In the genomic region with DNA sequence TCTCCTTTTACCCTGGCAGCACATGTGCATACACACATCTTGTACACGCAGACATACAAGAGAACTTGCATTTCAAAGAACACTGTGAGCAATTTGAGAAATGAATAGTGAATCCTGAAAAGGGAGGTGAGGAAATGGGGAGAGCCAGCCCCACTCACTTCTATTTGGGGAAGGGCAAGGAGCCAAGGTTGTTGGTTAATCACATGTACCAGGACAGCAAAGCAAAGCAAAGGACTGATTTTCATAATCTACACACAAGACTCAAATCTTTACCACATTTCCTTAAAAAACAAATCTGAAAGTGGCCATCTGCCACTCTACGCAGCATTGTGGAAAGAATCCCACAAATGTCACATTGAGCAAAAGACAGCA, we compare ENCODE assay signal across 24 cellular contexts. TPM values are rescaled to one million over a fixed set of nuclear protein-coding genes. Genes with fewer than 3 reads are reported as not detected.
A peak's percentile ranks its signal among the peaks of the same experiment; 100 is the strongest.
DNase-seq lines count a peak whose midpoint lies in the region; ATAC-seq, FAIRE-seq and TF ChIP-seq lines count a peak whose summit lies in the region.
"Had no signal": no experiment of that assay in that cellular context is flagged by ENCODE, and none has a peak within 500 bp of the region (broad histone marks: within the 10 kb centered on the region; RNA-seq: fewer than 3 reads in every experiment).

No MANE protein-coding gene starts in this region.

- H3K36me3 Mint-ChIP-seq in activated T-cell treated with anti-CD3 and anti-CD28 coated beads, Interleukin-2, amount 50 U/mL, for 4 hours (ENCODE audit: insufficient read depth), result no peaks in the 10 kb centered on the region
- H3K36me3 Mint-ChIP-seq: activated naive CD8-positive, alpha-beta T cell; CD8-positive, alpha-beta T cell; stimulated activated naive B cell treated with anti-CD40 and anti-IgM and Interleukin-4, amounts not matched to agents 10 μg/mL and 1 μg/mL and 100 μg/mL, for 72 hours had no signal

- no peak overlapping the region for H3K4me3 ChIP-seq in fibroblast of mammary gland (ENCODE audit: control insufficient read depth, low read depth, low read length)
- 0 out of 6 replicates have a peak overlapping the region, but pooled peaks of 1 of the 3 experiments have one; percentile 24 for H3K4me3 ChIP-seq in HepG2 (replicated peaks in 1 of 3; ENCODE audit: insufficient read depth in 1 of 3, low read depth in 2 of 3, low read length in 3 of 3)
- H3K4me3 ChIP-seq in gastrocnemius medialis, result no peak overlapping the region
- H3K4me3 ChIP-seq: GM12878, thyroid gland had no signal

- TF ChIP-seq EP300 in HepG2 (IDR thresholded peaks at IDR 0.05; ENCODE audit: low read depth in 2 of 2, low read length in 2 of 2), result no peak
- no peak for TF ChIP-seq EP300 in HepG2 (CRISPR knock-in tag; IDR thresholded peaks at IDR 0.05; ENCODE audit: borderline replicate concordance)

- WGBS in HepG2 (ENCODE audit: low lambda C conversion rate), result 53% methylated on average over 2 of the region's 2 CpGs

- H3K9me3 Mint-ChIP-seq in activated T-cell treated with anti-CD3 and anti-CD28 coated beads, Interleukin-2, amount 50 U/mL, for 4 hours, result no peaks in the 10 kb centered on the region
- H3K9me3 Mint-ChIP-seq: activated T-helper 1 cell treated with anti-CD3 and anti-CD28 coated beads, Interleukin-12 subunit alpha, Interleukin-12 subunit beta, Interleukin-2, Interleukin-4 antibody, amounts not matched to agents 30 ng/mL and 10 ng/mL and 1 ng/mL, durations not matched to agents 14 hours and 24 hours and 36 hours; CD8-positive, alpha-beta T cell; stimulated activated naive B cell treated with anti-CD40 and anti-IgM and Interleukin-4, amounts not matched to agents 10 μg/mL and 1 μg/mL and 100 μg/mL, for 72 hours had no signal

- H3K27ac ChIP-seq in VCaP, result peak overlapping the region; percentile 93
- H3K27ac ChIP-seq in HepG2 (ENCODE audit: extremely low read length, insufficient read depth, low read length), result no peak overlapping the region
- H3K27ac ChIP-seq in gastrocnemius medialis, result peak overlapping the region in 1 of 4 donors; percentile 43
- H3K27ac ChIP-seq: brain microvascular endothelial cell, thyroid gland had no signal

- H4K20me1 ChIP-seq in HepG2 (ENCODE audit: insufficient read depth, low read length), result no peaks in the 10 kb centered on the region

- H3K4me1 ChIP-seq in HepG2 (ENCODE audit: insufficient read depth, low read length) (peaks cover 19% of the 10 kb centered on the region), gastrocnemius medialis (peaks cover 11 to 18% of the 10 kb centered on the region in 2 donors)
- H3K4me1 ChIP-seq: thyroid gland had no signal

- CTCF ChIA-PET in HepG2 (lab: Yijun Ruan, JAX; ENCODE audit: low intra/inter-chr PET ratio, low total read pairs), result no interaction called here

- H3K4me1 Mint-ChIP-seq in activated T-cell treated with anti-CD3 and anti-CD28 coated beads, Interleukin-2, amount 50 U/mL, for 4 hours (ENCODE audit: low read depth), result no peaks in the 10 kb centered on the region
- H3K4me1 Mint-ChIP-seq: activated CD4-positive, alpha-beta T cell treated with anti-CD3 and anti-CD28 coated beads for 36 hours; stimulated activated naive B cell treated with anti-CD40 and anti-IgM and Interleukin-4, amounts not matched to agents 10 μg/mL and 1 μg/mL and 100 μg/mL, for 72 hours had no signal

- no TSS peak for BruUV-seq in HepG2 (replicated peaks; lab: Mats Ljungman, UMichigan)

- no peak for TF ChIP-seq RAD21 in HepG2 (CRISPR knock-in tag; IDR thresholded peaks at IDR 0.05)

- H3K79me2 ChIP-seq in HepG2 (ENCODE audit: insufficient read depth, low read length), result no peaks in the 10 kb centered on the region

- peak overlapping the region; percentile 37 for H3K4me2 ChIP-seq in HepG2 (ENCODE audit: low read depth, low read length)

- H3K36me3 ChIP-seq in HepG2 (replicated peaks in 1 of 2; ENCODE audit: control insufficient read depth in 1 of 2, insufficient read depth in 2 of 2, low read length in 2 of 2) (no peaks in the 10 kb centered on the region), gastrocnemius medialis (no peaks in the 10 kb centered on the region)
- H3K36me3 ChIP-seq: brain microvascular endothelial cell, thyroid gland had no signal

- H3K27me3 Mint-ChIP-seq in activated T-cell treated with anti-CD3 and anti-CD28 coated beads, Interleukin-2, amount 50 U/mL, for 4 hours (ENCODE audit: low read depth), result peaks cover 5% of the 10 kb centered on the region

- no peak overlapping the region for H3K9ac ChIP-seq in HepG2 (ENCODE audit: insufficient read depth, low read depth, low read length)

- H2AFZ ChIP-seq in HepG2 (ENCODE audit: low read length), result no peak overlapping the region

- ATAC-seq in HepG2, result no peak; the same call in 2 of the 3 replicates
- ATAC-seq in gastrocnemius medialis, result peak; percentile 84 to 85
- ATAC-seq in activated T-cell treated with anti-CD3 and anti-CD28 coated beads, Interleukin-2, amount 50 U/mL, for 4 hours, result no peak
- ATAC-seq: activated CD4-positive, alpha-beta T cell treated with anti-CD3 and anti-CD28 coated beads for 36 hours; CD8-positive, alpha-beta T cell; GM12878; stimulated activated naive B cell treated with anti-CD40 and anti-IgM and Interleukin-4, amounts not matched to agents 10 μg/mL and 1 μg/mL and 100 μg/mL, for 72 hours had no signal

- TF ChIP-seq CTCF in VCaP (conservative IDR thresholded peaks at IDR 0.05) (no peak), fibroblast of mammary gland (conservative IDR thresholded peaks at IDR 0.05; ENCODE audit: control insufficient read depth, insufficient read depth, low read depth, low read length) (no peak), HepG2 (CRISPR knock-in tag; IDR thresholded peaks at IDR 0.05) (no peak), gastrocnemius medialis (IDR thresholded peaks at IDR 0.05 in 4 of 5, conservative IDR thresholded peaks at IDR 0.05 in 1 of 5) (no peak)

- TF ChIP-seq POLR2A in HepG2 (IDR thresholded peaks at IDR 0.05; ENCODE audit: insufficient read depth in 1 of 2, low read depth in 2 of 2, low read length in 2 of 2), result no peak
- no peak for TF ChIP-seq POLR2A in gastrocnemius medialis (IDR thresholded peaks at IDR 0.05)

- POLR2A ChIA-PET in HepG2 (lab: Yijun Ruan, JAX), result no interaction called here

- H3K27me3 ChIP-seq in HepG2 (ENCODE audit: control insufficient read depth in 1 of 2, insufficient read depth in 2 of 2, low read length in 2 of 2), result peaks cover 0 to 5% of the 10 kb centered on the region in 2 experiments; a peak in 1 of 5 replicates
- H3K27me3 ChIP-seq in gastrocnemius medialis, result no peaks in the 10 kb centered on the region
- H3K27me3 ChIP-seq: brain microvascular endothelial cell, thyroid gland had no signal

- intact Hi-C loops in HepG2 (cut with micrococcal nuclease; ENCODE audit: unreplicated experiment), result no loop called here
- intact Hi-C loops in gastrocnemius medialis (cut with DNase I; ENCODE audit: low total_unique reads), result no loop called here

- FAIRE-seq in HepG2 (lab: Jason Lieb, UNC), result no peak
- FAIRE-seq: endothelial cell of umbilical vein, GM12878 had no signal

- in situ Hi-C loops in HepG2 (cut with HindIII; ENCODE audit: extremely low pct_ligation_motif_present, low pct_unique_long_range_greater_than_20kb), result no loop called here
- in situ Hi-C loops in gastrocnemius medialis (cut with MboI; ENCODE audit: low sequenced_read_pairs in 4 of 4), result loop anchor here in 1 of 4 donors (25.0 kb wide), 1 partner anchor 104 kb away; no protein-coding TSS in a partner anchor

- peak; percentile 6 for DNase-seq in fibroblast of mammary gland (ENCODE audit: low read depth)
- DNase-seq in HepG2 (ENCODE audit: low spot score), result no peak
- peak; percentile 24 to 37 for DNase-seq in gastrocnemius medialis
- DNase-seq in NCI-H510A treated with DMSO at 0.1 percent for 48 hours (lab: John Stamatoyannopoulos, UW), result no peak
- DNase-seq in activated T-cell treated with anti-CD3 and anti-CD28 coated beads, Interleukin-2, amount 50 U/mL, for 4 hours, result no peak
- DNase-seq in hypothalamus (lab: John Stamatoyannopoulos, UW), result no peak
- DNase-seq: activated CD4-positive, alpha-beta T cell treated with anti-CD3 and anti-CD28 coated beads for 36 hours; brain microvascular endothelial cell; CD8-positive, alpha-beta T cell; cortex of kidney; DMS79; foreskin fibroblast; IMR-90; kidney glomerular epithelial cell; NCI-H1417; NCI-H2171; nucleus accumbens; stimulated activated naive B cell treated with anti-CD40 and anti-IgM and Interleukin-4, amounts not matched to agents 10 μg/mL and 1 μg/mL and 100 μg/mL, for 72 hours; thyroid gland had no signal

- H3K9me3 ChIP-seq in HepG2 (ENCODE audit: low read length) (no peaks in the 10 kb centered on the region), gastrocnemius medialis (no peaks in the 10 kb centered on the region)
- H3K9me3 ChIP-seq: thyroid gland had no signal

- H3K4me3 Mint-ChIP-seq in activated T-cell treated with anti-CD3 and anti-CD28 coated beads, Interleukin-2, amount 50 U/mL, for 4 hours, result no peak overlapping the region
- H3K4me3 Mint-ChIP-seq: activated CD4-positive, alpha-beta T cell treated with anti-CD3 and anti-CD28 coated beads for 36 hours; activated naive CD8-positive, alpha-beta T cell; activated T-helper 1 cell treated with anti-CD3 and anti-CD28 coated beads, Interleukin-12 subunit alpha, Interleukin-12 subunit beta, Interleukin-2, Interleukin-4 antibody, amounts not matched to agents 30 ng/mL and 10 ng/mL and 1 ng/mL, durations not matched to agents 14 hours and 24 hours and 36 hours; CD8-positive, alpha-beta T cell; stimulated activated naive B cell treated with anti-CD40 and anti-IgM and Interleukin-4, amounts not matched to agents 10 μg/mL and 1 μg/mL and 100 μg/mL, for 72 hours had no signal

RNA-seq across cellular contexts. Expression of a gene that starts 35.0 kb away (rescaled TPM):
- total RNA-seq in HepG2 (2016; rRNA removed; fragmentation: Illumina TruSeq; extraction: Trizol) (18.0 and 23.3 TPM in 2 replicates), gastrocnemius medialis (10 to 100 TPM; 13.4 to 23.9 (median 20.0) TPM)
- total RNA-seq in HepG2 (2016; cell fraction: cytosol; rRNA removed; fragmentation: Illumina TruSeq; extraction: Trizol; ENCODE audit: low read depth), result 9.2 and 11.4 TPM in 2 replicates
- 17.5 and 21.2 TPM in 2 replicates for total RNA-seq in HepG2 (2016; cell fraction: insoluble cytoplasmic fraction; rRNA removed; fragmentation: Illumina TruSeq; extraction: Trizol)
- 11.3 and 16.2 TPM in 2 replicates for total RNA-seq in HepG2 (2016; cell fraction: membrane; rRNA removed; fragmentation: Illumina TruSeq; extraction: Trizol)
- total RNA-seq in HepG2 (2016; cell fraction: nucleus; rRNA removed; fragmentation: Illumina TruSeq; extraction: Trizol), result 24.2 TPM in 2 replicates
- 6.2 and 6.9 TPM in 2 replicates for polyA plus RNA-seq in HepG2 (2011; rRNA removed)
- polyA plus RNA-seq in HepG2 (2011; cell fraction: cytosol; rRNA removed), result 5.1 and 7.1 TPM in 2 replicates
- polyA plus RNA-seq in HepG2 (2011; cell fraction: nucleus; rRNA removed), result 7.2 and 8.6 TPM in 2 replicates
- 6.4 and 7.5 TPM in 2 replicates for polyA plus RNA-seq in HepG2 (2012)
- 0.37 and 0.47 TPM in 2 replicates for polyA plus RNA-seq in HepG2 (2016; cell fraction: cytosol; fragmentation: Illumina TruSeq; extraction: Trizol; ENCODE audit: low read depth)
- 19.2 and 19.4 TPM in 2 replicates for polyA plus RNA-seq in HepG2 (2016; cell fraction: insoluble cytoplasmic fraction; fragmentation: Illumina TruSeq; extraction: Trizol; ENCODE audit: low read depth)
- polyA plus RNA-seq in HepG2 (2016; cell fraction: membrane; fragmentation: Illumina TruSeq; extraction: Trizol; ENCODE audit: low read depth), result 1.4 TPM in 2 replicates
- polyA plus RNA-seq in HepG2 (2016; cell fraction: nucleus; fragmentation: Illumina TruSeq; extraction: Trizol; ENCODE audit: insufficient read depth, low read depth), result 11.5 and 13.4 TPM in 2 replicates
- 2.9 and 11.2 TPM in 2 replicates for polyA minus RNA-seq in HepG2 (2011; rRNA and poly(A)+ RNA removed; ENCODE audit: low replicate concordance)
- polyA minus RNA-seq in HepG2 (2011; cell fraction: cytosol; rRNA and poly(A)+ RNA removed), result 8.8 and 11.3 TPM in 2 replicates
- 33.9 and 35.4 TPM in 2 replicates for polyA minus RNA-seq in HepG2 (2011; cell fraction: nucleus; rRNA and poly(A)+ RNA removed)
- total RNA-seq in activated T-cell treated with anti-CD3 and anti-CD28 coated beads, Interleukin-2, amount 50 U/mL, for 4 hours, result 1 to 10 TPM; 3.7 to 6.4 (median 4.8) TPM

Comparison
In these comparisons a context has a peak if more than half of its experiments do, and no peak if none do; other contexts are left out.
1. DNase-seq: peak in fibroblast of mammary gland (single experiment) and gastrocnemius medialis (2 of 2); none in HepG2 (single experiment), NCI-H510A treated with DMSO at 0.1 percent for 48 hours (single experiment), activated T-cell treated with anti-CD3 and anti-CD28 coated beads, Interleukin-2, amount 50 U/mL, for 4 hours (single experiment) and hypothalamus (0 of 51).
2. ATAC-seq: peak in gastrocnemius medialis (2 of 2); none in HepG2 (single experiment) and activated T-cell treated with anti-CD3 and anti-CD28 coated beads, Interleukin-2, amount 50 U/mL, for 4 hours (0 of 2).